Comparison of ENCODE assay signal across 12 cellular contexts in genomic region chr6:150905769-150906168, GRCh38. TPM values are rescaled to one million over a fixed set of nuclear protein-coding genes. Genes with fewer than 3 reads are reported as not detected.
DNase-seq lines count a peak whose midpoint lies in the region; ATAC-seq, FAIRE-seq and TF ChIP-seq lines count a peak whose summit lies in the region.
"Had no signal": no experiment of that assay in that cellular context is flagged by ENCODE, and none has a peak within 500 bp of the region (broad histone marks: within the 10 kb centered on the region; RNA-seq: fewer than 3 reads in every experiment).

No MANE protein-coding gene starts in this region.

- H3K4me3 ChIP-seq in NB4 (ENCODE audit: low read depth, low read length) (no peak overlapping the region), H1 (ENCODE audit: extremely low read depth in 1 of 4, insufficient read depth in 2 of 4, low read depth in 3 of 4, low read length in 4 of 4) (no peak overlapping the region), retinal pigment epithelial cell (ENCODE audit: low read length) (no peak overlapping the region)
- H3K4me3 ChIP-seq: tibial nerve had no signal

- no peak for ATAC-seq in GM19452 (IDR thresholded peaks at IDR 0.05; ENCODE audit: unreplicated experiment)
- ATAC-seq: sciatic nerve had no signal

- no peak for TF ChIP-seq POLR2A in NB4 (IDR thresholded peaks at IDR 0.05; ENCODE audit: extremely low read depth, insufficient read length)
- no peak for TF ChIP-seq POLR2A in H1 (IDR thresholded peaks at IDR 0.05; ENCODE audit: control extremely low read depth in 1 of 2, low read depth in 2 of 2, low read length in 2 of 2)

- peak; percentile 22 to 36; a peak in 3 of 4 replicates for TF ChIP-seq RAD21 in H1 (IDR thresholded peaks at IDR 0.05 in 1 of 2, conservative IDR thresholded peaks at IDR 0.05 in 1 of 2; ENCODE audit: low read depth in 2 of 2, low read length in 2 of 2)

- H3K36me3 ChIP-seq in H1 (ENCODE audit: control insufficient read depth in 2 of 4, insufficient read depth in 4 of 4, low read length in 3 of 4) = peaks cover 4 to 20% (median 13%) of the 10 kb centered on the region in 4 experiments; a peak in 6 of 8 replicates
- H3K36me3 ChIP-seq: tibial nerve had no signal

- no peaks in the 10 kb centered on the region for H3K27me3 ChIP-seq in H1 (replicated peaks in 1 of 4; ENCODE audit: control insufficient read depth in 3 of 4, extremely low read depth in 1 of 4, insufficient read depth in 3 of 4, low read length in 3 of 4)
- H3K27me3 ChIP-seq: tibial nerve had no signal

- TF ChIP-seq EP300 in H1 (IDR thresholded peaks at IDR 0.05; ENCODE audit: borderline replicate concordance in 1 of 2, low read depth in 2 of 2, low read length in 2 of 2) = no peak

- no peak overlapping the region for H3K4me2 ChIP-seq in H1 (ENCODE audit: insufficient read depth in 1 of 2, low read depth in 2 of 2, low read length in 2 of 2)

- POLR2A ChIA-PET in H1 (lab: Charles Lee; ENCODE audit: partially characterized antibody) = interaction anchor here (2.1 kb wide), 1 partner anchor 12 kb away, joined by 5 read pairs; no protein-coding TSS in a partner anchor

- WGBS in H1 (ENCODE audit: extremely low coverage in 1 of 2, insufficient coverage in 1 of 2, insufficient read length in 1 of 2, insufficient replicate concordance in 2 of 2, low coverage in 1 of 2, low lambda C conversion rate in 2 of 2, missing lambda C conversion rate in 1 of 2), 2 experiments = 83% methylated on average over 6 of the region's 6 CpGs; no CpG with 5 or more reads in 1 of the 2 experiments

- H3K23ac ChIP-seq in H1 (ENCODE audit: insufficient read length) = no peak overlapping the region

- H3K14ac ChIP-seq in H1 (ENCODE audit: insufficient read length) = no peak overlapping the region

- no peak overlapping the region for H3K27ac ChIP-seq in H1 (ENCODE audit: low read depth, low read length)

- CTCF ChIA-PET in H1 (lab: Charles Lee; ENCODE audit: partially characterized antibody) = interaction anchor here (0.5 to 6.4 kb wide), 7 partner anchors 8 to 45 kb away, joined by 3 to 100 read pairs (median 5); no protein-coding TSS in a partner anchor

- H2BK12ac ChIP-seq in H1 (ENCODE audit: low read depth, low read length) = no peak overlapping the region

- DNase-seq in NCI-H82 (lab: John Stamatoyannopoulos, UW) = peak; percentile 22
- no peak for DNase-seq in NCI-H82 treated with DMSO at 0.1 percent for 48 hours (lab: John Stamatoyannopoulos, UW; ENCODE audit: unreplicated experiment)
- DNase-seq in NB4 (ENCODE audit: low read depth) = peak; percentile 25
- DNase-seq in H1 (ENCODE audit: low read depth in 1 of 2, low spot score in 2 of 2) = no peak
- DNase-seq in retinal pigment epithelial cell (ENCODE audit: low read depth) = no peak
- no peak for DNase-seq in Ammon's horn (ENCODE audit: low spot score)
- DNase-seq in hepatic stellate cell (ENCODE audit: low spot score) = no peak
- DNase-seq: cerebellar nuclear complex, NCI-H1436 had no signal

- no peak overlapping the region for H2AFZ ChIP-seq in H1 (ENCODE audit: low read length)

- no peaks in the 10 kb centered on the region for H4K20me1 ChIP-seq in H1 (replicated peaks in 1 of 2; ENCODE audit: control insufficient read depth in 1 of 2, insufficient read depth in 2 of 2, low read length in 2 of 2)

- no peak overlapping the region for H2BK15ac ChIP-seq in H1 (ENCODE audit: low read length)

- H3K23me2 ChIP-seq in H1 (ENCODE audit: low read depth, low read length) = no peaks in the 10 kb centered on the region

- no peak for FAIRE-seq in H1 (lab: Jason Lieb, UNC)

- H3K56ac ChIP-seq in H1 (replicated peaks; ENCODE audit: insufficient read length, low read depth, low read length) = no peak overlapping the region

- H2BK120ac ChIP-seq in H1 (replicated peaks; ENCODE audit: low read depth, low read length) = no peak overlapping the region

- H3K4me1 ChIP-seq in H1 (replicated peaks in 1 of 4; ENCODE audit: control insufficient read depth in 3 of 4, insufficient read depth in 4 of 4, low read length in 3 of 4) = no peaks in the 10 kb centered on the region

- H2BK5ac ChIP-seq in H1 (ENCODE audit: low read depth, low read length) = no peak overlapping the region

- H4K8ac ChIP-seq in H1 (ENCODE audit: extremely low read depth, insufficient read depth, low read length) = no peak overlapping the region

- H3K79me2 ChIP-seq in H1 (ENCODE audit: control insufficient read depth in 1 of 2, insufficient read depth in 2 of 2, low read length in 2 of 2) = no peaks in the 10 kb centered on the region

- H4K5ac ChIP-seq in H1 (ENCODE audit: insufficient read length, low read depth, low read length) = no peak overlapping the region

- no peaks in the 10 kb centered on the region for H3K9me3 ChIP-seq in H1 (ENCODE audit: insufficient read depth in 2 of 2, low read depth in 1 of 2, low read length in 1 of 2)
- H3K9me3 ChIP-seq: tibial nerve had no signal

- peaks cover 2% of the 10 kb centered on the region for H3K79me1 ChIP-seq in H1 (ENCODE audit: low read depth, low read length)

- no peak overlapping the region for H4K91ac ChIP-seq in H1 (replicated peaks; ENCODE audit: insufficient read length, low read length)

- H3K9ac ChIP-seq in H1 (replicated peaks in 1 of 4; ENCODE audit: extremely low read depth in 1 of 4, low read depth in 3 of 4, low read length in 3 of 4) = no peak overlapping the region

- no peak overlapping the region for H3K18ac ChIP-seq in H1 (ENCODE audit: extremely low read depth, low read length)

- no peak overlapping the region for H2AK5ac ChIP-seq in H1 (ENCODE audit: low read depth, low read length)

- peak; percentile 51 for TF ChIP-seq CTCF in NB4 (IDR thresholded peaks at IDR 0.05; ENCODE audit: low read depth, low read length)
- TF ChIP-seq CTCF in H1 (IDR thresholded peaks at IDR 0.05; ENCODE audit: control extremely low read depth in 1 of 3, insufficient read depth in 1 of 3, low read depth in 1 of 3, low read length in 3 of 3) = peak; percentile 57 to 72 (median 66)
- TF ChIP-seq CTCF in retinal pigment epithelial cell (conservative IDR thresholded peaks at IDR 0.05; ENCODE audit: low read depth, low read length) = peak; percentile 51

- H3K4ac ChIP-seq in H1 (replicated peaks; ENCODE audit: insufficient read length, low read depth, low read length) = no peak overlapping the region

- H2BK20ac ChIP-seq in H1 (ENCODE audit: low read length) = no peak overlapping the region

TF ChIP-seq in H1, 55 proteins besides CTCF, POLR2A, EP300 and RAD21 (continues in another document):
- TF ChIP-seq YY1 (IDR thresholded peaks at IDR 0.05; ENCODE audit: low read depth, low read length) = peak; percentile 91

RNA-seq across cellular contexts. Expression of gene MTHFD1L, which starts 40.3 kb away (rescaled TPM):
- 104 and 105 TPM in 2 replicates for total RNA-seq in H1 (2021; fragmentation: NEBNext Ultra II Directional; extraction: Animal tissue kit (Norgen Biotek cat#: 25700))
- polyA plus RNA-seq in H1 (2011; rRNA removed) = 26.3 and 29.2 TPM in 2 replicates
- 32.1 TPM for polyA plus RNA-seq in H1 (2011; cell fraction: cytosol; rRNA removed)
- polyA plus RNA-seq in H1 (2011; cell fraction: nucleus; rRNA removed) = 32.1 TPM
- 57.6 to 75.9 TPM (median 64.8 TPM) in 4 replicates for polyA plus RNA-seq in H1 (2012, experiment 1 of 2)
- 41.3 TPM for polyA plus RNA-seq in H1 (2012, experiment 2 of 2)
- 43.7 TPM for polyA plus RNA-seq in H1 (2013, experiment 1 of 2)
- 43.9 TPM for polyA plus RNA-seq in H1 (2013, experiment 2 of 2)
- 56.7 and 64.4 TPM in 2 replicates for polyA minus RNA-seq in H1 (2011; rRNA and poly(A)+ RNA removed)
- polyA minus RNA-seq in H1 (2011; cell fraction: cytosol; rRNA and poly(A)+ RNA removed) = 40.2 TPM
- polyA minus RNA-seq in H1 (2011; cell fraction: nucleus; rRNA and poly(A)+ RNA removed) = 74.9 TPM

Comparison
In these comparisons a context has a peak if more than half of its experiments do, and no peak if none do; other contexts are left out.
1. DNase-seq: peak in NCI-H82 (single experiment) and NB4 (single experiment); none in NCI-H82 treated with DMSO at 0.1 percent for 48 hours (single experiment), H1 (0 of 2), retinal pigment epithelial cell (single experiment), Ammon's horn (single experiment) and hepatic stellate cell (single experiment).
2. Peak in every context shown above with its lines, with median percentiles within 50 percentile points of each other: CTCF ChIP-seq.